In the genomic region with DNA sequence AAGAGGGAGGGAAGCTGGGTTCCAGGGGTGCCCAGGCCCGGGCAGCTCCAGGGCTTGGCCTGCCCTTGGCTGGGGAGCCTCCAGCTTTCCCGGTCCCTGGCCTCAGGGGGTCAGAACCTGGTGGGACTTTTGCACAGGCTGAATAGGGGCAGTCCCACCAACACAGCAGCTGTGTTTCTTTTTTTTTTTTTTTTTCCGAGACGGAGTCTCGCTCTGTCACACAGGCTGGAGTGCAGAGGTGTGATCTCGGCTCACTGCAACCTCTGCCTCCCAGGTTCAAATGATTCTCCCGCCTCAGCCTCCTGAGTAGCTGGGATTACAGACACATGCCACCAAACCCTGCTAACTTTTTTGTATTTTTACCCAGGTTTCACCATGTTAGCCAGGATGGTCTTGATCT, we compare ENCODE assay signal across 5 cellular contexts.
DNase-seq lines count a peak whose midpoint lies in the region; ATAC-seq lines count a peak whose summit lies in the region.
"Not testable (repeated sequence)": the region's sequence is repeated elsewhere in the genome, so short reads cannot be mapped to it uniquely, and the experiment has no call there.

No MANE protein-coding gene starts in this region.

- H3K4ac ChIP-seq in neuronal stem cell (ENCODE audit: low read length), result not testable (repeated sequence)

- not testable (repeated sequence) for H2AFZ ChIP-seq in neuronal stem cell (ENCODE audit: low read length)

- H2AK5ac ChIP-seq in neuronal stem cell (ENCODE audit: low read depth, low read length), result peak overlapping the region; percentile 23

- DNase-seq in NCI-H2171 treated with DMSO at 0.1 percent for 48 hours (lab: John Stamatoyannopoulos, UW), result peak; percentile 42
- DNase-seq in T-helper 17 cell; neuronal stem cell (ENCODE audit: low spot score): not testable (repeated sequence)
- DNase-seq in retina, result peak; percentile 37

- H3K18ac ChIP-seq in neuronal stem cell (ENCODE audit: low read length), result peak overlapping the region; percentile 74

- H3K27me3 ChIP-seq in BLaER1 treated with 17β-estradiol and CSF1 and Interleukin-3, amounts not matched to agents 10 nM and 100 nM, result peaks cover 0 to 48% (median 0%) of the 10 kb centered on the region in 11 experiments; a peak in 6 of 22 replicates
- H3K27me3 ChIP-seq in neuronal stem cell (ENCODE audit: control insufficient read depth in 3 of 3, insufficient read depth in 3 of 3, low read depth in 1 of 3, low read length in 3 of 3), result peaks cover 0 to 27% (median 3%) of the 10 kb centered on the region in 3 experiments

- peaks cover 0 to 13% (median 0%) of the 10 kb centered on the region in 11 experiments; a peak in 5 of 22 replicates for H4K20me1 ChIP-seq in BLaER1 treated with 17β-estradiol and CSF1 and Interleukin-3, amounts not matched to agents 10 nM and 100 nM

- no CpG with 5 or more reads among the region's 7 CpGs for WGBS in neuronal stem cell (ENCODE audit: extremely low coverage in 2 of 2, insufficient read length in 2 of 2, insufficient replicate concordance in 1 of 2), 2 donors

- H3K4me3 Mint-ChIP-seq in T-helper 17 cell, result not testable (repeated sequence)

- H4K8ac ChIP-seq in neuronal stem cell (ENCODE audit: low read depth, low read length), result not testable (repeated sequence)

- H2BK12ac ChIP-seq in neuronal stem cell (ENCODE audit: low read length), result not testable (repeated sequence)

- H3K4me1 ChIP-seq in BLaER1 treated with 17β-estradiol and CSF1 and Interleukin-3, amounts not matched to agents 10 nM and 100 nM, result peaks cover 66 to 100% (median 85%) of the 10 kb centered on the region in 10 experiments
- H3K4me1 ChIP-seq in neuronal stem cell (ENCODE audit: control insufficient read depth in 2 of 2, insufficient read depth in 1 of 2, low read depth in 1 of 2, low read length in 2 of 2), result peaks cover 29 to 36% of the 10 kb centered on the region in 2 donors

- H4K91ac ChIP-seq in neuronal stem cell (ENCODE audit: low read depth, low read length, poor library complexity), result not testable (repeated sequence)

- H3K79me1 ChIP-seq in neuronal stem cell (ENCODE audit: low read depth, low read length), result not testable (repeated sequence)

- H3K4me3 ChIP-seq in BLaER1 treated with 17β-estradiol and CSF1 and Interleukin-3, amounts not matched to agents 10 nM and 100 nM; neuronal stem cell (ENCODE audit: low read length in 2 of 2): not testable (repeated sequence)

- H3K4me2 ChIP-seq in BLaER1 treated with 17β-estradiol and CSF1 and Interleukin-3, amounts not matched to agents 10 nM and 100 nM, result peak overlapping the region; percentile 9 to 88 (median 77); a peak in 20 of 22 replicates
- H3K4me2 ChIP-seq in neuronal stem cell (ENCODE audit: insufficient read depth, low read length, poor library complexity, severe bottlenecking), result not testable (repeated sequence)

- not testable (repeated sequence) for H3K9me3 ChIP-seq in BLaER1 treated with 17β-estradiol and CSF1 and Interleukin-3, amounts not matched to agents 10 nM and 100 nM (replicated peaks in 1 of 11); T-helper 17 cell (ENCODE audit: control insufficient read depth, low read length, poor library complexity, severe bottlenecking); neuronal stem cell (replicated peaks in 1 of 2; ENCODE audit: control insufficient read depth in 2 of 2, insufficient read depth in 1 of 2, low read depth in 1 of 2, low read length in 2 of 2)

- not testable (repeated sequence) for H3K36me3 ChIP-seq in BLaER1 treated with 17β-estradiol and CSF1 and Interleukin-3, amounts not matched to agents 10 nM and 100 nM; neuronal stem cell (replicated peaks in 1 of 2; ENCODE audit: control insufficient read depth in 2 of 2, insufficient read depth in 2 of 2, low read length in 2 of 2)

- not testable (repeated sequence) for ATAC-seq in T-helper 17 cell

- not testable (repeated sequence) for H3K9ac ChIP-seq in BLaER1 treated with 17β-estradiol and CSF1 and Interleukin-3, amounts not matched to agents 10 nM and 100 nM; neuronal stem cell (ENCODE audit: low read depth, low read length, poor library complexity)

- H3K27ac ChIP-seq in BLaER1 treated with 17β-estradiol and CSF1 and Interleukin-3, amounts not matched to agents 10 nM and 100 nM; neuronal stem cell (replicated peaks; ENCODE audit: low read length): not testable (repeated sequence)

- H2BK120ac ChIP-seq in neuronal stem cell (ENCODE audit: low read depth, low read length), result not testable (repeated sequence)

- H3K27ac Mint-ChIP-seq in T-helper 17 cell, result peak overlapping the region; percentile 11

- not testable (repeated sequence) for H3K4me1 Mint-ChIP-seq in T-helper 17 cell

- H3K23ac ChIP-seq in neuronal stem cell (ENCODE audit: low read depth, low read length, poor library complexity), result not testable (repeated sequence)

- peak overlapping the region; percentile 66 for H2BK15ac ChIP-seq in neuronal stem cell (ENCODE audit: low read length)

- H2BK5ac ChIP-seq in neuronal stem cell (ENCODE audit: low read length), result not testable (repeated sequence)

- peaks cover 31% of the 10 kb centered on the region for H3K27me3 Mint-ChIP-seq in T-helper 17 cell

- H3K14ac ChIP-seq in neuronal stem cell (ENCODE audit: low read length), result not testable (repeated sequence)

- not testable (repeated sequence) for H3K36me3 Mint-ChIP-seq in T-helper 17 cell (ENCODE audit: low read depth)
